ENCODE assay signal across 10 cellular contexts in the genomic region with DNA sequence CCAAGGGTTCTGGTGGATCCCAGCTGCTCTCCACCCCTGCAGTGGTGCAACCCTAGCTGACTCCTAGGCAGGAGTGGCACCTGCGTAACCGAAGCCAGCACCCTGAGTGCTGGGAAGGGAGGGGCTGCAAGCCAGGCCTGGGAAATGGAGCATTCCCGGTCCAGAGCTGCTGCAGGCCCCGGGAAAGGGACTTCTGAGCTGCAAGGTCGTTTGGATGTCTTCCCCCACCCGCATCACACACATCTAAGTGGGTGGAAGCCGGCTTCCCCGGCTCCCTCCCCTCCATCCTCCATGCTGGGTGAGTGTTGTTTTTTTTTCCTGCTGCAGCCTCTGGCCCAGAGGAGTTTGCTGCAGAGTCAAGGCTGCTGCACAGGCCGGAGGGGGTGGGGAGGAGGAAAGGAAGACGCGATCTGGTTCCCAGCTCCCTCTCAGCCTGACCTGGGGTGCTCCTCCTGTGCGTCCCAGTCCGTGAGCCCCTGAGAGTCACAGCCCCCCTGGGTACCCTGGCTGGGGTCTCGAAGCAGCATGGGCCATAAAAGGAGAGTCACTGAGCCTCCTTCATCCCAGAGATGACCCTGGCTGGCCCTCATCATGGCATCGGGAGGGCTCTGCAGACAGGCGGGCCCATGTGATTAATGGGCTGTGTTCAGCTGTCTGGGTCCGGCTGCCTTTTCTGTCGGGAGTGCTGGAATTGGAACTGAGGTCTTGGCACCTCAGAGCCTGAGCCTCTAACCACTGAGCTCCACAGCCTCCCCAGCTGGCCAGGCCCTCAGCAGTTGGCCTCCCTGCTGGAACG. TPM values are rescaled to one million over a fixed set of nuclear protein-coding genes. Genes with fewer than 3 reads are reported as not detected.
DNase-seq lines count a peak whose midpoint lies in the region; ATAC-seq and TF ChIP-seq lines count a peak whose summit lies in the region.
"Had no signal": no experiment of that assay in that cellular context is flagged by ENCODE, and none has a peak within 500 bp of the region (broad histone marks: within the 10 kb centered on the region; RNA-seq: fewer than 3 reads in every experiment).

No MANE protein-coding gene starts in this region.

- no peak for DNase-seq in Right ventricle myocardium superior
- peak; percentile 50 to 65 for DNase-seq in thyroid gland
- DNase-seq in NOMO-1 (lab: John Stamatoyannopoulos, UW; ENCODE audit: unreplicated experiment in 2 of 2), result no peak
- no peak for DNase-seq in HUDEP-2 (lab: John Stamatoyannopoulos, UW; ENCODE audit: unreplicated experiment in 76 of 76)
- DNase-seq: CD8-positive, alpha-beta memory T cell; NCI-H1105 treated with DMSO at 0.1 percent for 48 hours; stimulated activated naive CD4-positive, alpha-beta T cell had no signal

- 29 to 45% methylated on average over 12 to 16 of the region's 19 CpGs for WGBS in thyroid gland, 2 donors

- peak; percentile 6 for ATAC-seq in Right ventricle myocardium superior (ENCODE audit: poor library complexity)
- no peak for ATAC-seq in GM21390 (IDR thresholded peaks at IDR 0.05; ENCODE audit: unreplicated experiment)

- H3K36me3 ChIP-seq in muscle layer of duodenum (ENCODE audit: control insufficient read depth in 1 of 2, insufficient read depth in 2 of 2, low read length in 2 of 2) (peaks cover 4 to 23% of the 10 kb centered on the region in 2 donors), thyroid gland (peaks cover 2 to 10% of the 10 kb centered on the region in 2 donors)

- H3K9me3 ChIP-seq in muscle layer of duodenum (ENCODE audit: control insufficient read depth in 1 of 2, low read length in 2 of 2), result no peaks in the 10 kb centered on the region
- no peaks in the 10 kb centered on the region for H3K9me3 ChIP-seq in thyroid gland

- H3K4me3 ChIP-seq in muscle layer of duodenum (ENCODE audit: low read depth in 1 of 2, low read length in 2 of 2) (peak overlapping the region in 1 of 2 donors; percentile 36), thyroid gland (replicated peaks in 1 of 3) (no peak overlapping the region)

- peaks cover 0 to 27% of the 10 kb centered on the region in 2 donors for H3K4me1 ChIP-seq in muscle layer of duodenum (ENCODE audit: control insufficient read depth in 1 of 2, insufficient read depth in 2 of 2, low read length in 2 of 2)
- H3K4me1 ChIP-seq in thyroid gland, result peaks cover 20 to 23% of the 10 kb centered on the region in 2 donors

- H3K27ac ChIP-seq in angular gyrus (ENCODE audit: low read depth, low read length), result peak overlapping the region; percentile 87
- H3K27ac ChIP-seq in muscle layer of duodenum (ENCODE audit: low read length), result peak overlapping the region; percentile 45
- peak overlapping the region; percentile 68 to 83 (median 79) for H3K27ac ChIP-seq in thyroid gland

- intact Hi-C loops in Right ventricle myocardium superior (cut with DNase I), result no loop called here
- intact Hi-C loops in thyroid gland (cut with DNase I), result no loop called here

- H3K27me3 ChIP-seq in muscle layer of duodenum (ENCODE audit: low read depth, low read length) (no peaks in the 10 kb centered on the region), thyroid gland (no peaks in the 10 kb centered on the region)

- no peak for TF ChIP-seq POLR2A in thyroid gland (IDR thresholded peaks at IDR 0.05)

- TF ChIP-seq CTCF in thyroid gland (IDR thresholded peaks at IDR 0.05), result no peak

RNA-seq across cellular contexts. Expression of a gene that starts 16.2 kb away (rescaled TPM):
- total RNA-seq in Right ventricle myocardium superior, result 20.9 TPM
- total RNA-seq in thyroid gland, result 10 to 100 TPM; 36.3 to 64.2 (median 43.6) TPM

RNA-seq across cellular contexts. Expression of a gene that starts 41.9 kb away (rescaled TPM):
- total RNA-seq in Right ventricle myocardium superior, result 13.0 TPM
- total RNA-seq in thyroid gland, result 10 to 100 TPM; 30.5 to 65.0 (median 36.2) TPM

Comparison
In these comparisons a context has a peak if more than half of its experiments do, and no peak if none do; other contexts are left out.
1. DNase-seq: peak in thyroid gland (2 of 2); none in Right ventricle myocardium superior (single experiment), NOMO-1 (0 of 2) and HUDEP-2 (0 of 76).
2. Peak in every context shown above with its lines, with median percentiles within 50 percentile points of each other: H3K27ac ChIP-seq.